ENCODE assay signal across 8 cellular contexts in genomic region chr3:197186887-197187588, GRCh38.
DNase-seq lines count a peak whose midpoint lies in the region; ATAC-seq, FAIRE-seq and TF ChIP-seq lines count a peak whose summit lies in the region.

No MANE protein-coding gene starts in this region.

- H3K36me3 Mint-ChIP-seq in mesothelial cell of epicardium: no peaks in the 10 kb centered on the region

- TF ChIP-seq CTCF in H1 (IDR thresholded peaks at IDR 0.05; ENCODE audit: control extremely low read depth in 1 of 3, insufficient read depth in 1 of 3, low read depth in 1 of 3, low read length in 3 of 3) (peak in 2 of 3 experiments; percentile 43 to 73; a peak in 2 of 4 replicates), mesothelial cell of epicardium (IDR thresholded peaks at IDR 0.05; ENCODE audit: unreplicated experiment) (peak; percentile 82)

- H3K23ac ChIP-seq in H1 (ENCODE audit: insufficient read length): no peak overlapping the region

- ATAC-seq in GM19351 (IDR thresholded peaks at IDR 0.05; ENCODE audit: unreplicated experiment): peak; percentile 63

- H2AK5ac ChIP-seq in H1 (ENCODE audit: low read depth, low read length): no peak overlapping the region

- no peak overlapping the region for H2BK120ac ChIP-seq in H1 (replicated peaks; ENCODE audit: low read depth, low read length)

- POLR2A ChIA-PET in H1 (lab: Charles Lee; ENCODE audit: partially characterized antibody): no interaction called here

- peak; percentile 57 for FAIRE-seq in H1 (lab: Jason Lieb, UNC)

- no peak overlapping the region for H3K4me3 ChIP-seq in H1 (ENCODE audit: extremely low read depth in 1 of 4, insufficient read depth in 2 of 4, low read depth in 3 of 4, low read length in 4 of 4)

- H3K4me2 ChIP-seq in H1 (ENCODE audit: insufficient read depth in 1 of 2, low read depth in 2 of 2, low read length in 2 of 2): no peak overlapping the region

- no peak overlapping the region for H3K18ac ChIP-seq in H1 (ENCODE audit: extremely low read depth, low read length)

- peak; percentile 47 for DNase-seq in DMS114 treated with DMSO at 0.1 percent for 48 hours (lab: John Stamatoyannopoulos, UW; ENCODE audit: unreplicated experiment)
- DNase-seq in NCI-H1092 (lab: John Stamatoyannopoulos, UW): peak; percentile 49
- DNase-seq in SHP77 treated with DMSO at 0.1 percent for 48 hours (lab: John Stamatoyannopoulos, UW): peak; percentile 2
- no peak for DNase-seq in H1 (ENCODE audit: low read depth in 1 of 2, low spot score in 2 of 2)
- DNase-seq in mesothelial cell of epicardium (ENCODE audit: low spot score in 2 of 2, unreplicated experiment in 2 of 2): no peak
- no peak for DNase-seq in stimulated activated naive CD4-positive, alpha-beta T cell treated with Interleukin-2 at 50 U/mL for 16 hours (lab: John Stamatoyannopoulos, UW)
- no peak for DNase-seq in stimulated activated CD4-positive, alpha-beta T cell treated with anti-CD3 and anti-CD28 coated beads, Interleukin-2, amount 100 ng/mL, for 24 hours

- no peak overlapping the region for H2BK12ac ChIP-seq in H1 (ENCODE audit: low read depth, low read length)

- 65% methylated on average over 1 of the region's 1 CpG; no CpG with 5 or more reads in 1 of the 2 experiments for WGBS in H1 (ENCODE audit: extremely low coverage in 1 of 2, insufficient coverage in 1 of 2, insufficient read length in 1 of 2, insufficient replicate concordance in 2 of 2, low coverage in 1 of 2, low lambda C conversion rate in 2 of 2, missing lambda C conversion rate in 1 of 2), 2 experiments

- H3K4me3 Mint-ChIP-seq in mesothelial cell of epicardium: no peak overlapping the region

- no peak overlapping the region for H3K27ac Mint-ChIP-seq in mesothelial cell of epicardium

- H3K27me3 Mint-ChIP-seq in mesothelial cell of epicardium (ENCODE audit: low read depth): no peaks in the 10 kb centered on the region

- no peak overlapping the region for H3K56ac ChIP-seq in H1 (replicated peaks; ENCODE audit: insufficient read length, low read depth, low read length)

- H3K14ac ChIP-seq in H1 (ENCODE audit: insufficient read length): no peak overlapping the region

- H4K5ac ChIP-seq in H1 (ENCODE audit: insufficient read length, low read depth, low read length): no peak overlapping the region

- H3K9ac ChIP-seq in H1 (replicated peaks in 1 of 4; ENCODE audit: extremely low read depth in 1 of 4, low read depth in 3 of 4, low read length in 3 of 4): no peak overlapping the region

- H3K4me1 Mint-ChIP-seq in mesothelial cell of epicardium: peaks cover 5% of the 10 kb centered on the region

- TF ChIP-seq POLR2A in H1 (IDR thresholded peaks at IDR 0.05; ENCODE audit: control extremely low read depth in 1 of 2, low read depth in 2 of 2, low read length in 2 of 2): no peak

- no peak overlapping the region for H4K91ac ChIP-seq in H1 (replicated peaks; ENCODE audit: insufficient read length, low read length)

- H4K20me1 ChIP-seq in H1 (replicated peaks in 1 of 2; ENCODE audit: control insufficient read depth in 1 of 2, insufficient read depth in 2 of 2, low read length in 2 of 2): peaks cover 2 to 3% of the 10 kb centered on the region in 2 experiments

- no peaks in the 10 kb centered on the region for H3K23me2 ChIP-seq in H1 (ENCODE audit: low read depth, low read length)

- H3K9me3 Mint-ChIP-seq in mesothelial cell of epicardium: no peaks in the 10 kb centered on the region

- H2AFZ ChIP-seq in H1 (ENCODE audit: low read length): no peak overlapping the region

- 0 out of 2 replicates have a peak, but pooled peaks cover 3% of the 10 kb centered on the region for H3K79me1 ChIP-seq in H1 (ENCODE audit: low read depth, low read length)

- H4K8ac ChIP-seq in H1 (ENCODE audit: extremely low read depth, insufficient read depth, low read length): no peak overlapping the region

- CTCF ChIA-PET in H1 (lab: Charles Lee; ENCODE audit: partially characterized antibody): interaction anchor here (0.7 to 1.8 kb wide), 19 partner anchors 8 to 296 kb away, joined by 3 to 6 read pairs (median 3); no protein-coding TSS in a partner anchor

- H3K27me3 ChIP-seq in H1 (replicated peaks in 1 of 4; ENCODE audit: control insufficient read depth in 3 of 4, extremely low read depth in 1 of 4, insufficient read depth in 3 of 4, low read length in 3 of 4): no peaks in the 10 kb centered on the region

- no peaks in the 10 kb centered on the region; a peak in 2 of 8 replicates for H3K36me3 ChIP-seq in H1 (ENCODE audit: control insufficient read depth in 2 of 4, insufficient read depth in 4 of 4, low read length in 3 of 4)

- no peak overlapping the region for H2BK20ac ChIP-seq in H1 (ENCODE audit: low read length)

- H2BK5ac ChIP-seq in H1 (ENCODE audit: low read depth, low read length): no peak overlapping the region

- H2BK15ac ChIP-seq in H1 (ENCODE audit: low read length): no peak overlapping the region

- H3K79me2 ChIP-seq in H1 (ENCODE audit: control insufficient read depth in 1 of 2, insufficient read depth in 2 of 2, low read length in 2 of 2): peaks cover 0 to 34% of the 10 kb centered on the region in 2 experiments; a peak in 2 of 4 replicates

- H3K4me1 ChIP-seq in H1 (replicated peaks in 1 of 4; ENCODE audit: control insufficient read depth in 3 of 4, insufficient read depth in 4 of 4, low read length in 3 of 4): peaks cover 0 to 7% (median 4%) of the 10 kb centered on the region in 4 experiments; a peak in 2 of 7 replicates

- no peak overlapping the region for H3K27ac ChIP-seq in H1 (ENCODE audit: low read depth, low read length)

- peak; percentile 80 to 82 for TF ChIP-seq RAD21 in H1 (IDR thresholded peaks at IDR 0.05 in 1 of 2, conservative IDR thresholded peaks at IDR 0.05 in 1 of 2; ENCODE audit: low read depth in 2 of 2, low read length in 2 of 2)

- no peak for TF ChIP-seq EP300 in H1 (IDR thresholded peaks at IDR 0.05; ENCODE audit: borderline replicate concordance in 1 of 2, low read depth in 2 of 2, low read length in 2 of 2)

- no peaks in the 10 kb centered on the region for H3K9me3 ChIP-seq in H1 (ENCODE audit: insufficient read depth in 2 of 2, low read depth in 1 of 2, low read length in 1 of 2)

- no peak overlapping the region for H3K4ac ChIP-seq in H1 (replicated peaks; ENCODE audit: insufficient read length, low read depth, low read length)

TF ChIP-seq in H1, 55 proteins besides CTCF, POLR2A, EP300 and RAD21:
- TF ChIP-seq ASH2L (IDR thresholded peaks at IDR 0.05; ENCODE audit: low read length) (no peak), CREB1 (IDR thresholded peaks at IDR 0.05) (no peak), USF2 (IDR thresholded peaks at IDR 0.05; ENCODE audit: low read length) (no peak), JUN (IDR thresholded peaks at IDR 0.05; ENCODE audit: low read depth, low read length) (no peak), SP1 (IDR thresholded peaks at IDR 0.05; ENCODE audit: low read depth, low read length) (no peak), SIN3A (conservative IDR thresholded peaks at IDR 0.05 in 1 of 2, IDR thresholded peaks at IDR 0.05 in 1 of 2; ENCODE audit: low read depth in 1 of 2, low read length in 2 of 2) (no peak), CHD1 (IDR thresholded peaks at IDR 0.05; ENCODE audit: low read depth, low read length) (no peak), SIX5 (IDR thresholded peaks at IDR 0.05; ENCODE audit: low read depth, low read length) (no peak)

Comparison
In these comparisons a context has a peak if more than half of its experiments do, and no peak if none do; other contexts are left out.
1. DNase-seq: peak in DMS114 treated with DMSO at 0.1 percent for 48 hours (single experiment), NCI-H1092 (single experiment) and SHP77 treated with DMSO at 0.1 percent for 48 hours (single experiment); none in H1 (0 of 2), mesothelial cell of epicardium (0 of 2), stimulated activated naive CD4-positive, alpha-beta T cell treated with Interleukin-2 at 50 U/mL for 16 hours (single experiment) and stimulated activated CD4-positive, alpha-beta T cell treated with anti-CD3 and anti-CD28 coated beads, Interleukin-2, amount 100 ng/mL, for 24 hours (0 of 2).